1 cellular context compared by ENCODE assay signal in the genomic region with DNA sequence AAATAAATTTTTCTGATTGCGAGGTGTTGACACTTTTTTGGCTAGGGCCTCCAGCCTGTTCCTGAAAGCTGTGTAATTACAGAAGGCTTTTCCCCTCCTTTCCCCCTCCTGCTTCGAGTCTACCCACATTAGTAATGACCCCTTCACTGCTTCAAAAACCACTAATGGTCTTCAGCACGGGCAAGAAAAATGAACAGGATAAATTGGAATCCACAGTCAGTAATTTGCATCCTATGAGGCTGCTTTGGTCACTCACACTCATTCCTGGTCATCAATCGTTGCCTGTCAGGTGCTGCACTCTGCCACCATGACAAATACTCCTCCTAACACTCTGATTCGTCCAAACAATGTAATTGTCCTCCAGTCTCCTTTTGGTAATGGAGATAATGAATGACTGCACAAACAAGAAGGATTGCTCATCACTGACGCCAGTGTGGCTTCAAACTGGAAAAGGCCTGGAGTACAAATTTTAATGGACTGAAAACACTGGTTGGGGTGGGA.
TF ChIP-seq lines count a peak whose summit lies in the region.

No MANE protein-coding gene starts in this region.

TF ChIP-seq in K562, 482 proteins besides CTCF, POLR2A, EP300 and RAD21 (continued from another document):
- TF ChIP-seq EHMT2 (IDR thresholded peaks at IDR 0.05) (peak; percentile 82), ZNF212 (CRISPR knock-in tag; IDR thresholded peaks at IDR 0.05) (no peak), YY1 (IDR thresholded peaks at IDR 0.05; ENCODE audit: borderline replicate concordance in 1 of 3, control insufficient read depth in 1 of 3, extremely low read depth in 1 of 3, insufficient read depth in 3 of 3, insufficient read length in 1 of 3, insufficient replicate concordance in 2 of 3, low read depth in 1 of 3, low read length in 2 of 3) (no peak), NR2C1 (IDR thresholded peaks at IDR 0.05) (no peak), NR2C1 (tag; IDR thresholded peaks at IDR 0.05) (0 out of 2 replicates have a peak, but pooled peaks have one; percentile 18), ZNF586 (CRISPR knock-in tag; conservative IDR thresholded peaks at IDR 0.05) (no peak)
